ENCODE assay signal across 13 cellular contexts in the genomic region with DNA sequence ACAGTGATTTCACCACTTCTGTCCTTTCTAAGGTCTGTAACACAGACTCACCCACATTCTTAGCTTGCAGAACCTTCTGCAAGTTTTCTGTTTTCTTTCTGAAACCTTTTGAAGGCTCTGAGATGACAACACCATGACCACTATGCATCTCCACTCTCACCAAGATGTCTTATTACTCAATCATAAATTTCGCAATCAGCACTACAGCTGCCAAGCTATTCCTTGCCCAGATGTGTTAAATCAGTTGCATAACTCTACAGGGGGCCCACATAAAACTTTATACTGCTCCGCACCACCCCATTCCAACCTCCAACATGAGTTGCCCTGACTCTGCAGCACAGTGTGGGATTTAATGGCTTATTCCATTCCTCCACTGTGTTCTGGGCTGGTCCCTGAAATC.
DNase-seq lines count a peak whose midpoint lies in the region; ATAC-seq, FAIRE-seq and TF ChIP-seq lines count a peak whose summit lies in the region.
"Had no signal": no experiment of that assay in that cellular context is flagged by ENCODE, and none has a peak within 500 bp of the region (broad histone marks: within the 10 kb centered on the region; RNA-seq: fewer than 3 reads in every experiment).

No MANE protein-coding gene starts in this region.

- peak; percentile 61 to 80 for ATAC-seq in gastrocnemius medialis
- ATAC-seq: mucosa of descending colon had no signal

- no peak for TF ChIP-seq EP300 in H1 (IDR thresholded peaks at IDR 0.05; ENCODE audit: borderline replicate concordance in 1 of 2, low read depth in 2 of 2, low read length in 2 of 2)

- H3K4me3 Mint-ChIP-seq in CD4-positive, alpha-beta memory T cell: no peak overlapping the region

- H2BK12ac ChIP-seq in H1 (ENCODE audit: low read depth, low read length): no peak overlapping the region

- no peak for TF ChIP-seq CTCF in H1 (IDR thresholded peaks at IDR 0.05; ENCODE audit: control extremely low read depth in 1 of 3, insufficient read depth in 1 of 3, low read depth in 1 of 3, low read length in 3 of 3)
- TF ChIP-seq CTCF in gastrocnemius medialis (IDR thresholded peaks at IDR 0.05 in 4 of 5, conservative IDR thresholded peaks at IDR 0.05 in 1 of 5): no peak

- H3K79me1 ChIP-seq in H1 (ENCODE audit: low read depth, low read length): no peaks in the 10 kb centered on the region

- no peak overlapping the region for H3K56ac ChIP-seq in H1 (replicated peaks; ENCODE audit: insufficient read length, low read depth, low read length)

- no peak overlapping the region for H3K23ac ChIP-seq in H1 (ENCODE audit: insufficient read length)

- DNase-seq in GM23248: peak; percentile 80
- DNase-seq in NCI-H460 (ENCODE audit: extremely low read depth, low read depth): peak; percentile 8
- DNase-seq in H1 (ENCODE audit: low read depth in 1 of 2, low spot score in 2 of 2): no peak
- peak in 1 of 2 donors; percentile 18 for DNase-seq in gastrocnemius medialis
- DNase-seq in DMS53 (lab: John Stamatoyannopoulos, UW): no peak
- DNase-seq in COLO829 (ENCODE audit: low spot score): no peak
- DNase-seq in CD4-positive, alpha-beta memory T cell: no peak
- DNase-seq: mucosa of descending colon, NCI-H1417 had no signal

- no peak for TF ChIP-seq RAD21 in H1 (IDR thresholded peaks at IDR 0.05 in 1 of 2, conservative IDR thresholded peaks at IDR 0.05 in 1 of 2; ENCODE audit: low read depth in 2 of 2, low read length in 2 of 2)

- no peak overlapping the region for H4K8ac ChIP-seq in H1 (ENCODE audit: extremely low read depth, insufficient read depth, low read length)

- H3K36me3 Mint-ChIP-seq in CD4-positive, alpha-beta memory T cell: no peaks in the 10 kb centered on the region

- H2BK15ac ChIP-seq in H1 (ENCODE audit: low read length): no peak overlapping the region

- no peak for TF ChIP-seq POLR2A in H1 (IDR thresholded peaks at IDR 0.05; ENCODE audit: control extremely low read depth in 1 of 2, low read depth in 2 of 2, low read length in 2 of 2)
- TF ChIP-seq POLR2A in gastrocnemius medialis (IDR thresholded peaks at IDR 0.05): no peak

- H3K4me3 ChIP-seq in GM23248 (no peak overlapping the region), H1 (ENCODE audit: extremely low read depth in 1 of 4, insufficient read depth in 2 of 4, low read depth in 3 of 4, low read length in 4 of 4) (no peak overlapping the region), gastrocnemius medialis (no peak overlapping the region)
- H3K4me3 ChIP-seq in CD4-positive, alpha-beta memory T cell (ENCODE audit: low read length in 2 of 2): no peak overlapping the region
- H3K4me3 ChIP-seq: mucosa of descending colon, skin epidermis had no signal

- CTCF ChIA-PET in H1 (lab: Charles Lee; ENCODE audit: partially characterized antibody): no interaction called here
- CTCF ChIA-PET in CD4-positive, alpha-beta memory T cell (lab: Charles Lee; ENCODE audit: partially characterized antibody): no interaction called here

- peaks cover 17% of the 10 kb centered on the region for H3F3A ChIP-seq in GM23248 (ENCODE audit: insufficient read depth)

- peaks cover 0 to 2% (median 0%) of the 10 kb centered on the region in 8 donors for H3K9me3 Mint-ChIP-seq in CD4-positive, alpha-beta memory T cell

- no peak overlapping the region for H2BK5ac ChIP-seq in H1 (ENCODE audit: low read depth, low read length)

- H3K27me3 ChIP-seq in GM23248 (replicated peaks; ENCODE audit: insufficient read depth) (no peaks in the 10 kb centered on the region), H1 (replicated peaks in 1 of 4; ENCODE audit: control insufficient read depth in 3 of 4, extremely low read depth in 1 of 4, insufficient read depth in 3 of 4, low read length in 3 of 4) (no peaks in the 10 kb centered on the region), gastrocnemius medialis (no peaks in the 10 kb centered on the region)
- H3K27me3 ChIP-seq in CD4-positive, alpha-beta memory T cell (ENCODE audit: insufficient read depth, low read length): no peaks in the 10 kb centered on the region

- H2AK5ac ChIP-seq in H1 (ENCODE audit: low read depth, low read length): no peak overlapping the region

- no peak overlapping the region for H3K14ac ChIP-seq in H1 (ENCODE audit: insufficient read length)

- peak overlapping the region; percentile 14; the same call in 1 of the 2 replicates for H3K27ac ChIP-seq in GM23248
- no peak overlapping the region for H3K27ac ChIP-seq in H1 (ENCODE audit: low read depth, low read length)
- H3K27ac ChIP-seq in gastrocnemius medialis: no peak overlapping the region
- H3K27ac ChIP-seq in CD4-positive, alpha-beta memory T cell (ENCODE audit: low read depth, low read length): no peak overlapping the region
- H3K27ac ChIP-seq: skin epidermis, VCaP had no signal

- FAIRE-seq in H1 (lab: Jason Lieb, UNC): no peak
- FAIRE-seq: colon, H54 had no signal

- H3K27me3 Mint-ChIP-seq in CD4-positive, alpha-beta memory T cell: peaks cover 2 to 3% of the 10 kb centered on the region in 2 donors

- H3K23me2 ChIP-seq in H1 (ENCODE audit: low read depth, low read length): no peaks in the 10 kb centered on the region

- H4K20me1 ChIP-seq in GM23248 (ENCODE audit: insufficient read depth): no peaks in the 10 kb centered on the region
- H4K20me1 ChIP-seq in H1 (replicated peaks in 1 of 2; ENCODE audit: control insufficient read depth in 1 of 2, insufficient read depth in 2 of 2, low read length in 2 of 2): no peaks in the 10 kb centered on the region

- H3K36me3 ChIP-seq in GM23248 (ENCODE audit: low read depth) (no peaks in the 10 kb centered on the region), H1 (ENCODE audit: control insufficient read depth in 2 of 4, insufficient read depth in 4 of 4, low read length in 3 of 4) (no peaks in the 10 kb centered on the region), gastrocnemius medialis (no peaks in the 10 kb centered on the region)
- no peaks in the 10 kb centered on the region for H3K36me3 ChIP-seq in CD4-positive, alpha-beta memory T cell (ENCODE audit: insufficient read depth, low read length)

- H4K91ac ChIP-seq in H1 (replicated peaks; ENCODE audit: insufficient read length, low read length): no peak overlapping the region

- intact Hi-C loops in gastrocnemius medialis (cut with DNase I; ENCODE audit: low total_unique reads): no loop called here
- intact Hi-C loops in CD4-positive, alpha-beta memory T cell (cut with micrococcal nuclease): no loop called here

- H3K9me3 ChIP-seq in GM23248 (ENCODE audit: low read depth): no peaks in the 10 kb centered on the region
- H3K9me3 ChIP-seq in H1 (ENCODE audit: insufficient read depth in 2 of 2, low read depth in 1 of 2, low read length in 1 of 2): peaks cover 8 to 18% of the 10 kb centered on the region in 2 experiments; a peak in 3 of 4 replicates
- H3K9me3 ChIP-seq in gastrocnemius medialis: no peaks in the 10 kb centered on the region
- H3K9me3 ChIP-seq in CD4-positive, alpha-beta memory T cell (ENCODE audit: control insufficient read depth in 1 of 2, low read length in 2 of 2): no peaks in the 10 kb centered on the region
- H3K9me3 ChIP-seq: mucosa of descending colon had no signal

- H3K9ac ChIP-seq in GM23248 (no peak overlapping the region), H1 (replicated peaks in 1 of 4; ENCODE audit: extremely low read depth in 1 of 4, low read depth in 3 of 4, low read length in 3 of 4) (no peak overlapping the region)

- H3K4me2 ChIP-seq in GM23248 (ENCODE audit: unreplicated experiment) (peak overlapping the region; percentile 14), H1 (ENCODE audit: insufficient read depth in 1 of 2, low read depth in 2 of 2, low read length in 2 of 2) (no peak overlapping the region)

- H3K4me1 ChIP-seq in GM23248 (ENCODE audit: insufficient read depth): peaks cover 13% of the 10 kb centered on the region
- no peaks in the 10 kb centered on the region for H3K4me1 ChIP-seq in H1 (replicated peaks in 1 of 4; ENCODE audit: control insufficient read depth in 3 of 4, insufficient read depth in 4 of 4, low read length in 3 of 4)
- H3K4me1 ChIP-seq in gastrocnemius medialis: no peaks in the 10 kb centered on the region
- H3K4me1 ChIP-seq in CD4-positive, alpha-beta memory T cell (ENCODE audit: insufficient read depth, low read length): no peaks in the 10 kb centered on the region

- in situ Hi-C loops in GM23248 (cut with MboI): no loop called here
- in situ Hi-C loops in gastrocnemius medialis (cut with MboI; ENCODE audit: low sequenced_read_pairs in 4 of 4): no loop called here

- no peak overlapping the region for H2AFZ ChIP-seq in GM23248
- no peak overlapping the region for H2AFZ ChIP-seq in H1 (ENCODE audit: low read length)

- H3K79me2 ChIP-seq in GM23248 (ENCODE audit: insufficient read depth) (no peaks in the 10 kb centered on the region), H1 (ENCODE audit: control insufficient read depth in 1 of 2, insufficient read depth in 2 of 2, low read length in 2 of 2) (no peaks in the 10 kb centered on the region)

- H4K5ac ChIP-seq in H1 (ENCODE audit: insufficient read length, low read depth, low read length): no peak overlapping the region

- H3K4ac ChIP-seq in H1 (replicated peaks; ENCODE audit: insufficient read length, low read depth, low read length): no peak overlapping the region

- no peak overlapping the region for H3K27ac Mint-ChIP-seq in CD4-positive, alpha-beta memory T cell

- H3K9me2 ChIP-seq in GM23248 (ENCODE audit: insufficient read depth): no peaks in the 10 kb centered on the region

- H2BK120ac ChIP-seq in H1 (replicated peaks; ENCODE audit: low read depth, low read length): no peak overlapping the region

- H3K18ac ChIP-seq in H1 (ENCODE audit: extremely low read depth, low read length): no peak overlapping the region

- POLR2A ChIA-PET in H1 (lab: Charles Lee; ENCODE audit: partially characterized antibody): no interaction called here
- POLR2A ChIA-PET in CD4-positive, alpha-beta memory T cell (lab: Charles Lee; ENCODE audit: partially characterized antibody): no interaction called here

- WGBS in GM23248 (ENCODE audit: low coverage in 1 of 2, low lambda C conversion rate in 2 of 2, missing lambda C conversion rate in 2 of 2), 2 experiments: 2 to 3% methylated on average over 2 of the region's 2 CpGs
- 91% methylated on average over 2 of the region's 2 CpGs; no CpG with 5 or more reads in 1 of the 2 experiments for WGBS in H1 (ENCODE audit: extremely low coverage in 1 of 2, insufficient coverage in 1 of 2, insufficient read length in 1 of 2, insufficient replicate concordance in 2 of 2, low coverage in 1 of 2, low lambda C conversion rate in 2 of 2, missing lambda C conversion rate in 1 of 2), 2 experiments

- no peak overlapping the region for H2BK20ac ChIP-seq in H1 (ENCODE audit: low read length)

- no peaks in the 10 kb centered on the region for H3K4me1 Mint-ChIP-seq in CD4-positive, alpha-beta memory T cell

TF ChIP-seq in H1, 55 proteins besides CTCF, POLR2A, EP300 and RAD21:
- no peak for TF ChIP-seq POU5F1 (IDR thresholded peaks at IDR 0.05; ENCODE audit: low read depth, low read length)
- no peak for TF ChIP-seq NANOG (IDR thresholded peaks at IDR 0.05; ENCODE audit: insufficient read depth, low read depth, low read length, poor library complexity, severe bottlenecking)
- peak; percentile 67; the same call in 1 of the 2 replicates for TF ChIP-seq CEBPB (IDR thresholded peaks at IDR 0.05; ENCODE audit: low read depth, low read length)
- TF ChIP-seq SAP30 (IDR thresholded peaks at IDR 0.05; ENCODE audit: insufficient read depth, insufficient replicate concordance, low read length): no peak

Comparison
In these comparisons a context has a peak if more than half of its experiments do, and no peak if none do; other contexts are left out.
1. DNase-seq: peak in GM23248 (single experiment) and NCI-H460 (single experiment); none in H1 (0 of 2), DMS53 (single experiment), COLO829 (single experiment) and CD4-positive, alpha-beta memory T cell (0 of 5).